In the genomic region with DNA sequence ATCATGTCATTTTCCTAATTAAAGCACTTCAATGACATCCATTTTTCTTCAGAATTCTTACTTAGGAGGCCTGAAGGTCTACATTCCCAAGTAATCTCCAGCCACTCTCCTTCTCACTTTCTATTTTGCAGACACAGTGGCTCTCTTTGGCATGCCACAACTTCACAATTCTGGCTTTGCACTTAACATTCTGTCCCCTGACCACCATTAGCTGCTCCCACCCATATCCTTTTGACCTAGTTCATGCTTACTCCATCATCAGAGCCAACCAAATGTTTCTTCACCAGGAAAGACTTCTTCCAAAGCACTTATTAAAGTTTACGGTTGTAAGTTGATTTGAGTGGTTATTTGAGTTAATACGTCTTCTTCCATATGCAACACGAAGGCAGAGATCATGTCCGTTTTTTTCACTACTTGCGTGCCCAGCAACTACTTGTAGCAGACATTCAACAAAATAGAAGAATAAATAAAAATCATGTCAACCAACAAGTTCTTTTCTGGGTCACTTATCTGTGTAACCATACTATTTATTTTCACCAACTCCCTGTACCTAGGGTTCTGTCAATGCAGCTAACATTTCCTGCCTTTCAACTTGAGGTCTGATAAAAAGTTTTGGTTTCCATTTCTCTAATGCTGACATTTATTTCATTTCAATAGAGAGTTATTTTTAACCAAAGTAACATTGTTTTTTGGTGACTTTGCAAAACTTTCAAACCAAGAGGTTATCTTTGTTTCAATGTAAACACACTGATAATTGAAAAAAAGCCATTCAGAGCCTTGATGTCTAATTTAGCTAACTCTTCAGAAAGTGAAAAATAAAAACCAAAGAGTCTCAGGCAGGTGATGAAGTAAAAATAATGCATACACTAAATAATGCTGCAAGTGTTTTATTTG, we compare ENCODE assay signal across 8 cellular contexts. TPM values are rescaled to one million over a fixed set of nuclear protein-coding genes. Genes with fewer than 3 reads are reported as not detected.
A peak's percentile ranks its signal among the peaks of the same experiment; 100 is the strongest.
DNase-seq lines count a peak whose midpoint lies in the region; ATAC-seq and TF ChIP-seq lines count a peak whose summit lies in the region.

No MANE protein-coding gene starts in this region.

- no peak for TF ChIP-seq POLR2A in adrenal gland (IDR thresholded peaks at IDR 0.05)

- H3K27me3 Mint-ChIP-seq in activated CD4-positive, alpha-beta T cell treated with anti-CD3 and anti-CD28 coated beads, Interleukin-2, amount 10 ng/mL, durations not matched to agents 7 days and 5 days = no peaks in the 10 kb centered on the region
- no peaks in the 10 kb centered on the region for H3K27me3 Mint-ChIP-seq in stimulated activated naive B cell treated with anti-CD40 and anti-IgM and Interleukin-4, amounts not matched to agents 10 μg/mL and 1 μg/mL and 100 μg/mL, for 72 hours

- TF ChIP-seq CTCF in adrenal gland (IDR thresholded peaks at IDR 0.05) = no peak

- H3K27ac Mint-ChIP-seq in activated CD4-positive, alpha-beta T cell treated with anti-CD3 and anti-CD28 coated beads, Interleukin-2, amount 10 ng/mL, durations not matched to agents 7 days and 5 days = peak overlapping the region; percentile 93
- peak overlapping the region; percentile 27 for H3K27ac Mint-ChIP-seq in stimulated activated naive B cell treated with anti-CD40 and anti-IgM and Interleukin-4, amounts not matched to agents 10 μg/mL and 1 μg/mL and 100 μg/mL, for 72 hours

- POLR2A ChIA-PET in activated CD4-positive, alpha-beta T cell treated with anti-CD3 and anti-CD28 coated beads, Interleukin-2, amount 10 ng/mL, durations not matched to agents 7 days and 5 days (lab: Charles Lee) = interaction anchor here (0.8 kb wide), 1 partner anchor 11 kb away, joined by 4 read pairs; no protein-coding TSS in a partner anchor

- H3K4me1 ChIP-seq in SJSA1 (replicated peaks) = peaks cover 31% of the 10 kb centered on the region
- H3K4me1 ChIP-seq in adrenal gland (replicated peaks in 1 of 2) = peaks cover 0 to 6% of the 10 kb centered on the region in 2 donors

- peaks cover 21% of the 10 kb centered on the region for H3K36me3 Mint-ChIP-seq in activated CD4-positive, alpha-beta T cell treated with anti-CD3 and anti-CD28 coated beads, Interleukin-2, amount 10 ng/mL, durations not matched to agents 7 days and 5 days (ENCODE audit: low read depth)
- no peaks in the 10 kb centered on the region for H3K36me3 Mint-ChIP-seq in stimulated activated naive B cell treated with anti-CD40 and anti-IgM and Interleukin-4, amounts not matched to agents 10 μg/mL and 1 μg/mL and 100 μg/mL, for 72 hours

- WGBS in adrenal gland, 4 donors = 62 to 80% (median 78%) methylated on average over 5 of the region's 5 CpGs

- no peaks in the 10 kb centered on the region for H3K9me3 ChIP-seq in SJSA1 (replicated peaks)
- H3K9me3 ChIP-seq in adrenal gland (replicated peaks in 1 of 3) = no peaks in the 10 kb centered on the region

- no peak for DNase-seq in activated CD4-positive, alpha-beta T cell treated with anti-CD3 and anti-CD28 coated beads, Interleukin-2, amount 10 ng/mL, durations not matched to agents 7 days and 5 days
- no peak for DNase-seq in activated CD4-positive, alpha-beta T cell treated with anti-CD3 and anti-CD28 coated beads, Interleukin-2, amount 50 U/mL, for 4 hours
- DNase-seq in SJSA1 (ENCODE audit: low read depth in 1 of 2, low spot score in 2 of 2) (no peak), NCI-H748 treated with DMSO at 0.1 percent for 48 hours (lab: John Stamatoyannopoulos, UW) (no peak), H7 (no peak), adrenal gland (no peak)
- no peak for DNase-seq in stimulated activated naive B cell treated with anti-CD40 and anti-IgM and Interleukin-4, amounts not matched to agents 10 μg/mL and 1 μg/mL and 100 μg/mL, for 72 hours

- H3K36me3 ChIP-seq in SJSA1 = no peaks in the 10 kb centered on the region
- no peaks in the 10 kb centered on the region for H3K36me3 ChIP-seq in H7 (replicated peaks; ENCODE audit: control insufficient read depth, insufficient read depth, low read length)
- H3K36me3 ChIP-seq in adrenal gland (replicated peaks in 1 of 2) = no peaks in the 10 kb centered on the region

- peaks cover 7% of the 10 kb centered on the region for H3K9me3 Mint-ChIP-seq in activated CD4-positive, alpha-beta T cell treated with anti-CD3 and anti-CD28 coated beads, Interleukin-2, amount 10 ng/mL, durations not matched to agents 7 days and 5 days
- no peaks in the 10 kb centered on the region for H3K9me3 Mint-ChIP-seq in stimulated activated naive B cell treated with anti-CD40 and anti-IgM and Interleukin-4, amounts not matched to agents 10 μg/mL and 1 μg/mL and 100 μg/mL, for 72 hours

- ATAC-seq in HG02852 (IDR thresholded peaks at IDR 0.05; ENCODE audit: unreplicated experiment) = peak; percentile 74
- ATAC-seq in stimulated activated naive B cell treated with anti-CD40 and anti-IgM and Interleukin-4, amounts not matched to agents 10 μg/mL and 1 μg/mL and 100 μg/mL, for 72 hours (replicated peaks) = peak; percentile 46 to 81

- CTCF ChIA-PET in activated CD4-positive, alpha-beta T cell treated with anti-CD3 and anti-CD28 coated beads, Interleukin-2, amount 10 ng/mL, durations not matched to agents 7 days and 5 days (lab: Charles Lee) = interaction anchor here (0.5 to 5.1 kb wide), 5 partner anchors 9 to 109 kb away, joined by 3 to 28 read pairs (median 4); a partner anchor contains a TSS

- H3K4me3 Mint-ChIP-seq in activated CD4-positive, alpha-beta T cell treated with anti-CD3 and anti-CD28 coated beads, Interleukin-2, amount 10 ng/mL, durations not matched to agents 7 days and 5 days = peak overlapping the region; percentile 46
- peak overlapping the region; percentile 51 to 69 for H3K4me3 Mint-ChIP-seq in stimulated activated naive B cell treated with anti-CD40 and anti-IgM and Interleukin-4, amounts not matched to agents 10 μg/mL and 1 μg/mL and 100 μg/mL, for 72 hours

- H3K27ac ChIP-seq in SJSA1 = 0 out of 2 replicates have a peak overlapping the region, but pooled peaks have one; percentile 16
- H3K27ac ChIP-seq in adrenal gland = no peak overlapping the region

- no peak overlapping the region for H3K4me3 ChIP-seq in SJSA1
- no peak overlapping the region for H3K4me3 ChIP-seq in H7 (ENCODE audit: insufficient read depth, low read depth, low read length)
- H3K4me3 ChIP-seq in adrenal gland = no peak overlapping the region

- intact Hi-C loops in adrenal gland (cut with DNase I) = loop anchor here in 1 of 2 donors (10.0 kb wide), 1 partner anchor 110 kb away; a partner anchor contains a TSS

- peaks cover 75% of the 10 kb centered on the region for H3K4me1 Mint-ChIP-seq in activated CD4-positive, alpha-beta T cell treated with anti-CD3 and anti-CD28 coated beads, Interleukin-2, amount 10 ng/mL, durations not matched to agents 7 days and 5 days
- peaks cover 21 to 41% of the 10 kb centered on the region in 2 donors for H3K4me1 Mint-ChIP-seq in stimulated activated naive B cell treated with anti-CD40 and anti-IgM and Interleukin-4, amounts not matched to agents 10 μg/mL and 1 μg/mL and 100 μg/mL, for 72 hours

- H3K27me3 ChIP-seq in SJSA1 (replicated peaks) = no peaks in the 10 kb centered on the region
- H3K27me3 ChIP-seq in H7 (ENCODE audit: control insufficient read depth, insufficient read depth, low read length) = no peaks in the 10 kb centered on the region
- no peaks in the 10 kb centered on the region for H3K27me3 ChIP-seq in adrenal gland

RNA-seq across cellular contexts. Expression of a gene that starts 9.9 kb away (rescaled TPM):
- 10 to 100 TPM; 58.0 to 66.0 TPM for total RNA-seq in activated CD4-positive, alpha-beta T cell treated with anti-CD3 and anti-CD28 coated beads, Interleukin-2, amount 10 ng/mL, durations not matched to agents 7 days and 5 days
- 42.4 and 50.5 TPM in 2 replicates for total RNA-seq in SJSA1 (2014; rRNA removed; shearing (Covaris generic))
- 13.3 and 13.4 TPM in 2 replicates for total RNA-seq in H7 (2014; rRNA removed; shearing (Covaris generic))
- total RNA-seq in adrenal gland = 10 to 100 TPM; 15.8 to 75.5 (median 21.8) TPM
- 10 to 100 TPM in 2 of 3 donors, 1 to 10 TPM in 1; 9.5 to 14.6 (median 10.9) TPM for polyA plus RNA-seq in adrenal gland
